1 cellular context compared by ENCODE assay signal in genomic region chr19:40348125-40348913, GRCh38.
A peak's percentile ranks its signal among the peaks of the same experiment; 100 is the strongest.
TF ChIP-seq lines count a peak whose summit lies in the region.

C19orf47 (minus strand) TSS chr19:40348397; CDS start chr19:40341857, 6,540 bp downstream.
PLD3 (plus strand) TSS chr19:40348695; CDS start chr19:40366484, 17,789 bp downstream.

TF ChIP-seq in HepG2, 621 proteins besides CTCF, POLR2A, EP300 and RAD21 (continued from another document and continues in another):
- TF ChIP-seq, protein P1, sequence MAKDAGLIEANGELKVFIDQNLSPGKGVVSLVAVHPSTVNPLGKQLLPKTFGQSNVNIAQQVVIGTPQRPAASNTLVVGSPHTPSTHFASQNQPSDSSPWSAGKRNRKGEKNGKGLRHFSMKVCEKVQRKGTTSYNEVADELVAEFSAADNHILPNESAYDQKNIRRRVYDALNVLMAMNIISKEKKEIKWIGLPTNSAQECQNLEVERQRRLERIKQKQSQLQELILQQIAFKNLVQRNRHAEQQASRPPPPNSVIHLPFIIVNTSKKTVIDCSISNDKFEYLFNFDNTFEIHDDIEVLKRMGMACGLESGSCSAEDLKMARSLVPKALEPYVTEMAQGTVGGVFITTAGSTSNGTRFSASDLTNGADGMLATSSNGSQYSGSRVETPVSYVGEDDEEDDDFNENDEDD (CRISPR knock-in tag; IDR thresholded peaks at IDR 0.05; ENCODE audit: borderline replicate concordance) = no peak; the same call in 1 of the 2 replicates
- TF ChIP-seq, protein P2, sequence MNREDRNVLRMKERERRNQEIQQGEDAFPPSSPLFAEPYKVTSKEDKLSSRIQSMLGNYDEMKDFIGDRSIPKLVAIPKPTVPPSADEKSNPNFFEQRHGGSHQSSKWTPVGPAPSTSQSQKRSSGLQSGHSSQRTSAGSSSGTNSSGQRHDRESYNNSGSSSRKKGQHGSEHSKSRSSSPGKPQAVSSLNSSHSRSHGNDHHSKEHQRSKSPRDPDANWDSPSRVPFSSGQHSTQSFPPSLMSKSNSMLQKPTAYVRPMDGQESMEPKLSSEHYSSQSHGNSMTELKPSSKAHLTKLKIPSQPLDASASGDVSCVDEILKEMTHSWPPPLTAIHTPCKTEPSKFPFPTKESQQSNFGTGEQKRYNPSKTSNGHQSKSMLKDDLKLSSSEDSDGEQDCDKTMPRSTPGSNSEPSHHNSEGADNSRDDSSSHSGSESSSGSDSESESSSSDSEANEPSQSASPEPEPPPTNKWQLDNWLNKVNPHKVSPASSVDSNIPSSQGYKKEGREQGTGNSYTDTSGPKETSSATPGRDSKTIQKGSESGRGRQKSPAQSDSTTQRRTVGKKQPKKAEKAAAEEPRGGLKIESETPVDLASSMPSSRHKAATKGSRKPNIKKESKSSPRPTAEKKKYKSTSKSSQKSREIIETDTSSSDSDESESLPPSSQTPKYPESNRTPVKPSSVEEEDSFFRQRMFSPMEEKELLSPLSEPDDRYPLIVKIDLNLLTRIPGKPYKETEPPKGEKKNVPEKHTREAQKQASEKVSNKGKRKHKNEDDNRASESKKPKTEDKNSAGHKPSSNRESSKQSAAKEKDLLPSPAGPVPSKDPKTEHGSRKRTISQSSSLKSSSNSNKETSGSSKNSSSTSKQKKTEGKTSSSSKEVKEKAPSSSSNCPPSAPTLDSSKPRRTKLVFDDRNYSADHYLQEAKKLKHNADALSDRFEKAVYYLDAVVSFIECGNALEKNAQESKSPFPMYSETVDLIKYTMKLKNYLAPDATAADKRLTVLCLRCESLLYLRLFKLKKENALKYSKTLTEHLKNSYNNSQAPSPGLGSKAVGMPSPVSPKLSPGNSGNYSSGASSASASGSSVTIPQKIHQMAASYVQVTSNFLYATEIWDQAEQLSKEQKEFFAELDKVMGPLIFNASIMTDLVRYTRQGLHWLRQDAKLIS (CRISPR knock-in tag; IDR thresholded peaks at IDR 0.05) = no peak
- TF ChIP-seq HMG20A (CRISPR knock-in tag; IDR thresholded peaks at IDR 0.05; ENCODE audit: borderline replicate concordance) (no peak), PLSCR1 (CRISPR knock-in tag; IDR thresholded peaks at IDR 0.05; ENCODE audit: borderline replicate concordance) (no peak), ZNF773 (CRISPR knock-in tag; IDR thresholded peaks at IDR 0.05; ENCODE audit: borderline replicate concordance) (no peak), RFX5 (IDR thresholded peaks at IDR 0.05; ENCODE audit: low read depth, low read length) (peak; percentile 38; the same call in 1 of the 2 replicates), ZNF414 (CRISPR knock-in tag; IDR thresholded peaks at IDR 0.05) (peak; percentile 50; the same call in 1 of the 2 replicates), MAX (IDR thresholded peaks at IDR 0.05) (peak; percentile 82), REST (IDR thresholded peaks at IDR 0.05; ENCODE audit: borderline replicate concordance in 1 of 2, low read depth in 1 of 2, low read length in 2 of 2) (no peak), ZNF280B (CRISPR knock-in tag; IDR thresholded peaks at IDR 0.05; ENCODE audit: borderline replicate concordance) (0 out of 2 replicates have a peak, but pooled peaks have one; percentile 33), ZNF619 (CRISPR knock-in tag; IDR thresholded peaks at IDR 0.05) (0 out of 2 replicates have a peak, but pooled peaks have one; percentile 64), FOXK2 (IDR thresholded peaks at IDR 0.05) (peak; percentile 39; the same call in 1 of the 2 replicates), RORA (CRISPR knock-in tag; IDR thresholded peaks at IDR 0.05) (no peak), ZNF557 (CRISPR knock-in tag; IDR thresholded peaks at IDR 0.05) (no peak), ZNF484 (CRISPR knock-in tag; IDR thresholded peaks at IDR 0.05; ENCODE audit: borderline replicate concordance, low read depth) (no peak), ZNF251 (CRISPR knock-in tag; IDR thresholded peaks at IDR 0.05) (no peak), FOXP4 (CRISPR knock-in tag; IDR thresholded peaks at IDR 0.05) (peak; percentile 54; the same call in 1 of the 2 replicates), XBP1 (CRISPR knock-in tag; IDR thresholded peaks at IDR 0.05) (no peak), ZNF597 (CRISPR knock-in tag; IDR thresholded peaks at IDR 0.05) (no peak), MYC (CRISPR knock-in tag; IDR thresholded peaks at IDR 0.05; ENCODE audit: borderline replicate concordance) (peak; percentile 79; the same call in 1 of the 2 replicates), TAF1 (CRISPR knock-in tag; IDR thresholded peaks at IDR 0.05) (peak; percentile 76), MED8 (CRISPR knock-in tag; IDR thresholded peaks at IDR 0.05; ENCODE audit: insufficient replicate concordance) (no peak), TP53 (CRISPR knock-in tag; conservative IDR thresholded peaks at IDR 0.05) (0 out of 2 replicates have a peak, but pooled peaks have one; percentile 63), ZNF556 (CRISPR knock-in tag; IDR thresholded peaks at IDR 0.05; ENCODE audit: borderline replicate concordance) (peak; percentile 68; the same call in 1 of the 2 replicates), CSRNP1 (CRISPR knock-in tag; IDR thresholded peaks at IDR 0.05) (no peak), POLR2G (IDR thresholded peaks at IDR 0.05; ENCODE audit: low read depth, low read length) (peak; percentile 95), ZNF496 (CRISPR knock-in tag; IDR thresholded peaks at IDR 0.05; ENCODE audit: insufficient replicate concordance) (no peak), FOXK1 (CRISPR knock-in tag; IDR thresholded peaks at IDR 0.05; ENCODE audit: borderline replicate concordance, low read depth) (peak; percentile 82; the same call in 1 of the 2 replicates), NFE2L2 (IDR thresholded peaks at IDR 0.05; ENCODE audit: low read length) (no peak), ZNF605 (CRISPR knock-in tag; IDR thresholded peaks at IDR 0.05) (no peak; the same call in 1 of the 2 replicates), MYPOP (CRISPR knock-in tag; IDR thresholded peaks at IDR 0.05) (no peak), ERF (CRISPR knock-in tag; IDR thresholded peaks at IDR 0.05) (peak; percentile 85), PRPF4 (IDR thresholded peaks at IDR 0.05; ENCODE audit: low read depth, low read length, poor library complexity, severe bottlenecking) (no peak), MBNL3 (CRISPR knock-in tag; conservative IDR thresholded peaks at IDR 0.05) (0 out of 2 replicates have a peak, but pooled peaks have one; percentile 64), HIVEP1 (CRISPR knock-in tag; IDR thresholded peaks at IDR 0.05) (no peak), FOXP1 (IDR thresholded peaks at IDR 0.05) (no peak), FOXP1 (CRISPR knock-in tag; IDR thresholded peaks at IDR 0.05) (no peak), TEAD2 (CRISPR knock-in tag; IDR thresholded peaks at IDR 0.05) (no peak), ZNF781 (CRISPR knock-in tag; IDR thresholded peaks at IDR 0.05; ENCODE audit: borderline replicate concordance, not compliant biosample characterization) (no peak)
- TF ChIP-seq, protein P3, sequence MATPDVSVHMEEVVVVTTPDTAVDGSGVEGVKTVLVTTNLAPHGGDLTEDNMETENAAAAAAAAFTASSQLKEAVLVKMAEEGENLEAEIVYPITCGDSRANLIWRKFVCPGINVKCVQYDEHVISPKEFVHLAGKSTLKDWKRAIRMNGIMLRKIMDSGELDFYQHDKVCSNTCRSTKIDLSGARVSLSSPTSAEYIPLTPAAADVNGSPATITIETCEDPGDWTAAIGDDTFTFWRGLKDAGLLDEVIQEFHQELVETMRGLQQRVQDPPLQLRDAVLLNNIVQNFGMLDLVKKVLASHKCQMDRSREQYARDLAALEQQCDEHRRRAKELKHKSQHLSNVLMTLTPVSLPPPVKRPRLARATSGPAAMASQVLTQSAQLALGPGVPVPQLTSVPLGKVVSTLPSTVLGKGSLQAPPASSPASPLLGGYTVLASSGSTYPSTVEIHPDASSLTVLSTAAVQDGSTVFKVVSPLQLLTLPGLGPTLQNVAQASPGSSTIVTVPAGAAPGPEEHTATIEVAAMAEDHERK (CRISPR knock-in tag; IDR thresholded peaks at IDR 0.05; ENCODE audit: low read depth) = peak; percentile 70; the same call in 1 of the 2 replicates
